Comparison of ENCODE assay signal across 21 cellular contexts in genomic region chrX:122703762-122704161, GRCh38.
DNase-seq lines count a peak whose midpoint lies in the region; ATAC-seq and TF ChIP-seq lines count a peak whose summit lies in the region.
"Had no signal": no experiment of that assay in that cellular context is flagged by ENCODE, and none has a peak within 500 bp of the region (broad histone marks: within the 10 kb centered on the region; RNA-seq: fewer than 3 reads in every experiment).

No MANE protein-coding gene starts in this region.

- no peaks in the 10 kb centered on the region for H3K4me1 Mint-ChIP-seq in stimulated activated naive B cell treated with anti-CD40 and anti-IgM and Interleukin-4, amounts not matched to agents 10 μg/mL and 1 μg/mL and 100 μg/mL, for 72 hours
- H3K4me1 Mint-ChIP-seq: CD4-positive, CD25-positive, alpha-beta regulatory T cell had no signal

- H3K36me3 ChIP-seq in GM23248 (ENCODE audit: low read depth): no peaks in the 10 kb centered on the region
- no peaks in the 10 kb centered on the region for H3K36me3 ChIP-seq in adrenal gland (replicated peaks in 1 of 2)
- H3K36me3 ChIP-seq: right lobe of liver had no signal

- H3K27ac ChIP-seq in GM23248 (no peak overlapping the region), adrenal gland (no peak overlapping the region)
- H3K27ac ChIP-seq: A549, right lobe of liver had no signal

- no peaks in the 10 kb centered on the region for H4K20me1 ChIP-seq in GM23248 (ENCODE audit: insufficient read depth)

- no peak overlapping the region for H3K4me3 Mint-ChIP-seq in stimulated activated naive B cell treated with anti-CD40 and anti-IgM and Interleukin-4, amounts not matched to agents 10 μg/mL and 1 μg/mL and 100 μg/mL, for 72 hours
- H3K4me3 Mint-ChIP-seq: activated naive CD4-positive, alpha-beta T cell treated with anti-CD3 and anti-CD28 coated beads for 36 hours; activated T-cell treated with anti-CD3 and anti-CD28 coated beads, Interleukin-2, amount 50 U/mL, for 24 hours; CD4-positive, CD25-positive, alpha-beta regulatory T cell; effector memory CD8-positive, alpha-beta T cell had no signal

- H3K4me1 ChIP-seq in GM23248 (ENCODE audit: insufficient read depth) (no peaks in the 10 kb centered on the region), adrenal gland (replicated peaks in 1 of 2) (no peaks in the 10 kb centered on the region)
- H3K4me1 ChIP-seq: A549, right lobe of liver had no signal

- H3K4me3 ChIP-seq in GM23248 (no peak overlapping the region), fibroblast of the aortic adventitia (ENCODE audit: low read depth, low read length) (no peak overlapping the region), adrenal gland (no peak overlapping the region)
- H3K4me3 ChIP-seq: A549, right lobe of liver had no signal

- H3K9me2 ChIP-seq in GM23248 (ENCODE audit: insufficient read depth): no peaks in the 10 kb centered on the region

- TF ChIP-seq CTCF in fibroblast of the aortic adventitia (IDR thresholded peaks at IDR 0.05; ENCODE audit: insufficient read depth, low read length) (no peak), adrenal gland (IDR thresholded peaks at IDR 0.05) (no peak)

- peaks cover 8% of the 10 kb centered on the region in 2 donors for H3K9me3 Mint-ChIP-seq in stimulated activated naive B cell treated with anti-CD40 and anti-IgM and Interleukin-4, amounts not matched to agents 10 μg/mL and 1 μg/mL and 100 μg/mL, for 72 hours

- DNase-seq in AG08395 (ENCODE audit: low spot score) (peak; percentile 19), GM23248 (peak; percentile 37), astrocyte of the hippocampus (ENCODE audit: low read depth, low spot score) (peak; percentile 1), fibroblast of the aortic adventitia (ENCODE audit: low read depth) (peak; percentile 0), adrenal gland (no peak), hepatic stellate cell (ENCODE audit: low spot score) (no peak)
- DNase-seq in stimulated activated naive B cell treated with anti-CD40 and anti-IgM and Interleukin-4, amounts not matched to agents 10 μg/mL and 1 μg/mL and 100 μg/mL, for 72 hours: no peak
- DNase-seq: activated CD4-positive, CD25-positive, alpha-beta regulatory T cell treated with anti-CD3 and anti-CD28 coated beads, Interleukin-2, amount 50 U/mL, for 72 hours; activated naive CD4-positive, alpha-beta T cell treated with anti-CD3 and anti-CD28 coated beads for 36 hours; activated T-cell treated with anti-CD3 and anti-CD28 coated beads, Interleukin-2, amount 50 U/mL, for 24 hours; anterior cingulate cortex; CD4-positive, CD25-positive, alpha-beta regulatory T cell; effector memory CD8-positive, alpha-beta T cell; foreskin melanocyte; NCI-H2029 treated with DMSO at 0.1 percent for 48 hours; NCI-H510A treated with DMSO at 0.1 percent for 48 hours; right lobe of liver; T1000 had no signal

- H3F3A ChIP-seq in GM23248 (ENCODE audit: insufficient read depth): no peaks in the 10 kb centered on the region

- H3K27me3 Mint-ChIP-seq in stimulated activated naive B cell treated with anti-CD40 and anti-IgM and Interleukin-4, amounts not matched to agents 10 μg/mL and 1 μg/mL and 100 μg/mL, for 72 hours: no peaks in the 10 kb centered on the region
- H3K27me3 Mint-ChIP-seq: CD4-positive, CD25-positive, alpha-beta regulatory T cell; effector memory CD8-positive, alpha-beta T cell had no signal

- intact Hi-C loops in adrenal gland (cut with DNase I): no loop called here

- no peak overlapping the region for H3K27ac Mint-ChIP-seq in stimulated activated naive B cell treated with anti-CD40 and anti-IgM and Interleukin-4, amounts not matched to agents 10 μg/mL and 1 μg/mL and 100 μg/mL, for 72 hours
- H3K27ac Mint-ChIP-seq: activated naive CD4-positive, alpha-beta T cell treated with anti-CD3 and anti-CD28 coated beads for 36 hours; activated T-cell treated with anti-CD3 and anti-CD28 coated beads, Interleukin-2, amount 50 U/mL, for 24 hours; CD4-positive, CD25-positive, alpha-beta regulatory T cell; effector memory CD8-positive, alpha-beta T cell had no signal

- WGBS in GM23248 (ENCODE audit: low coverage in 1 of 2, low lambda C conversion rate in 2 of 2, missing lambda C conversion rate in 2 of 2), 2 experiments: 56 to 90% methylated on average over 1 of the region's 1 CpG
- WGBS in adrenal gland, 4 donors: 40 to 86% (median 71%) methylated on average over 1 of the region's 1 CpG; no CpG with 5 or more reads in 1 of the 4 donors

- H2AFZ ChIP-seq in GM23248: no peak overlapping the region

- H3K36me3 Mint-ChIP-seq in stimulated activated naive B cell treated with anti-CD40 and anti-IgM and Interleukin-4, amounts not matched to agents 10 μg/mL and 1 μg/mL and 100 μg/mL, for 72 hours: no peaks in the 10 kb centered on the region
- H3K36me3 Mint-ChIP-seq: CD4-positive, CD25-positive, alpha-beta regulatory T cell had no signal

- TF ChIP-seq POLR2A in adrenal gland (IDR thresholded peaks at IDR 0.05): no peak

- H3K9me3 ChIP-seq in GM23248 (ENCODE audit: low read depth) (no peaks in the 10 kb centered on the region), adrenal gland (replicated peaks in 1 of 3) (no peaks in the 10 kb centered on the region)
- H3K9me3 ChIP-seq: A549, right lobe of liver had no signal

- H3K27me3 ChIP-seq in GM23248 (replicated peaks; ENCODE audit: insufficient read depth) (no peaks in the 10 kb centered on the region), adrenal gland (no peaks in the 10 kb centered on the region)
- H3K27me3 ChIP-seq: right lobe of liver had no signal

- no peak for ATAC-seq in stimulated activated naive B cell treated with anti-CD40 and anti-IgM and Interleukin-4, amounts not matched to agents 10 μg/mL and 1 μg/mL and 100 μg/mL, for 72 hours (replicated peaks)
- no peak for ATAC-seq in HG03196 (IDR thresholded peaks at IDR 0.05; ENCODE audit: unreplicated experiment)
- ATAC-seq: A549; effector memory CD8-positive, alpha-beta T cell; HCT116; right lobe of liver had no signal

- H3K79me2 ChIP-seq in GM23248 (ENCODE audit: insufficient read depth): no peaks in the 10 kb centered on the region

- no peak overlapping the region for H3K4me2 ChIP-seq in GM23248 (ENCODE audit: unreplicated experiment)
- H3K4me2 ChIP-seq: A549 had no signal

- in situ Hi-C loops in GM23248 (cut with MboI): no loop called here

- H3K9ac ChIP-seq in GM23248: no peak overlapping the region

Comparison
In these comparisons a context has a peak if more than half of its experiments do, and no peak if none do; other contexts are left out.
1. DNase-seq: peak in AG08395 (single experiment), GM23248 (single experiment), astrocyte of the hippocampus (single experiment) and fibroblast of the aortic adventitia (single experiment); none in adrenal gland (0 of 7), stimulated activated naive B cell treated with anti-CD40 and anti-IgM and Interleukin-4, amounts not matched to agents 10 μg/mL and 1 μg/mL and 100 μg/mL, for 72 hours (single experiment) and hepatic stellate cell (single experiment).